In the genomic region with DNA sequence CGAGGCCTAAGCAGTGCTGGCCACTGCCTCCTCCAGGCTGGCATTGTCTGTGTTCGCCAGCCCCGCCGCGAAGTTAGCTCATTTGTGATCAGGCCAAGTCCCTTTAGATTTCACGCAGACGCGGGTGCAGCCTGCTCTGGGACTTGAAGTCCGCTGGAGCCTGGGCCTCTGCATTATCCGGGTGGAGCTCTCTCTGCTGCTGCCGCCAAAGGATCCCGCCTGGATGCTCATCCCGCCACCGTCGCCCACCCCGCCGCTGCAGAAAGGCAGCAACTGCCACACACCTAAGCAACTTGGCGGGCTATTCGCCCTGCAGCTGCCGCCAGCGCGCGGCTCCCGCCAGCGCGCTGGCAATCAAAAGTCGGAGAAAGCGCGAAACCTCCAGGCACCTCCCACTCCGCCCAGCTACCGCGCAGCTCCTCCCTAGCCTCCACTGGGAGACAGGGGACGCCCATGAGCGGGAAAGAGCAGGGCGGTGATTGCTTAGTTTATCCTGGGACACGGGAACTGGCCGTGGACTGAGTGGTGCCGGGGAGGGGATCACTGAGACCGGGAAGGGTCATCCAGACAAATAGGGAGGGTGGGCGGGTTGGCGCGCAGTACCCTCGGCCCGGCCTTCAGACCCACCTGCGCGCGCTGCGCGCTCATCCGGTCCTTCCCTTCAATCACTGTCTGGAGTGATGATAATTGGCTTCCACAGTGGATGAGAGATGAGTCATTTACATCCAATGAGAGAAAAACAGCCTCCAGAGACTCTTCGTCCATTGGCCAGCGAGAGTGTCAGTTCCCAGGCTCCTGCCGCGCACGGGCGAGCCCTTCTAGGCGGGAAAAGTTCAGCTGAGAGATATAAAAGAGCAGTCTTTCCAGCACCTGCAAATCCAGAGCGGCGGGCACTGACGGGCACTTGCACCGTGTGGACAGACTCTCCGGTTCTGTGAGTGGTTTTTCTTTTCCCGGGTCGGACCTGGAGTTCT, we compare ENCODE assay signal across 8 cellular contexts. TPM values are rescaled to one million over a fixed set of nuclear protein-coding genes. Genes with fewer than 3 reads are reported as not detected.
DNase-seq lines count a peak whose midpoint lies in the region; ATAC-seq and TF ChIP-seq lines count a peak whose summit lies in the region.

FAM111B (plus strand) TSS at position 875 of the 974 bp plus-strand sequence. CDS start 2,389 bp downstream, outside the sequence.

- POLR2A ChIA-PET in activated CD4-positive, alpha-beta memory T cell treated with anti-CD3 and anti-CD28 coated beads for 36 hours (lab: Charles Lee): interaction anchor here (0.9 to 2.6 kb wide), 6 partner anchors 29 to 529 kb away, joined by 3 to 22 read pairs (median 8); partner anchors contain the start of gene FAM111A

- H3K27me3 Mint-ChIP-seq in activated CD4-positive, alpha-beta memory T cell treated with anti-CD3 and anti-CD28 coated beads for 36 hours: peaks cover 3% of the 10 kb centered on the region

- intact Hi-C loops in activated CD4-positive, alpha-beta memory T cell treated with anti-CD3 and anti-CD28 coated beads for 36 hours (cut with micrococcal nuclease): loop anchor here (1.0 to 2.0 kb wide), 3 partner anchors 30 to 46 kb away; no protein-coding TSS in a partner anchor
- intact Hi-C loops in lower lobe of right lung (cut with DNase I): no loop called here

- H3K36me3 Mint-ChIP-seq in activated CD4-positive, alpha-beta memory T cell treated with anti-CD3 and anti-CD28 coated beads for 36 hours: peaks cover 17% of the 10 kb centered on the region

- peak; percentile 76 for ATAC-seq in HG03439 (IDR thresholded peaks at IDR 0.05; ENCODE audit: unreplicated experiment)
- peak; percentile 96 to 98 for ATAC-seq in lower lobe of right lung

- CTCF ChIA-PET in activated CD4-positive, alpha-beta memory T cell treated with anti-CD3 and anti-CD28 coated beads for 36 hours (lab: Charles Lee): interaction anchor here (1.1 to 9.3 kb wide), 13 partner anchors 10 to 65 kb away, joined by 3 to 73 read pairs (median 5); partner anchors contain the start of genes DTX4 and FAM111A

- TF ChIP-seq CTCF in lower lobe of right lung (IDR thresholded peaks at IDR 0.05): no peak

- H3K4me3 ChIP-seq in effector memory CD4-positive, alpha-beta T cell (ENCODE audit: insufficient read depth, low read depth, low read length, poor library complexity, severe bottlenecking): peak within 1 kb of the TSS; percentile 60
- H3K4me3 ChIP-seq in lower lobe of right lung: peak within 1 kb of the TSS; percentile 65

- H3K4me1 ChIP-seq in effector memory CD4-positive, alpha-beta T cell (ENCODE audit: control insufficient read depth, insufficient read depth, low read length, poor library complexity, severe bottlenecking): peaks cover 23% of the 10 kb centered on the region
- peaks cover 21% of the 10 kb centered on the region for H3K4me1 ChIP-seq in lower lobe of right lung

- peak within 1 kb of the TSS; percentile 84 for H3K4me3 Mint-ChIP-seq in activated CD4-positive, alpha-beta memory T cell treated with anti-CD3 and anti-CD28 coated beads for 36 hours

- peaks cover 42% of the 10 kb centered on the region for H3K4me1 Mint-ChIP-seq in activated CD4-positive, alpha-beta memory T cell treated with anti-CD3 and anti-CD28 coated beads for 36 hours (ENCODE audit: low read depth)

- H3K27ac Mint-ChIP-seq in activated CD4-positive, alpha-beta memory T cell treated with anti-CD3 and anti-CD28 coated beads for 36 hours: peak within 1 kb of the TSS; percentile 72

- H3K27ac ChIP-seq in effector memory CD4-positive, alpha-beta T cell (ENCODE audit: insufficient read depth, low read length, poor library complexity, severe bottlenecking): no peak within 1 kb of the TSS
- no peak within 1 kb of the TSS for H3K27ac ChIP-seq in lower lobe of right lung

- H3K36me3 ChIP-seq in effector memory CD4-positive, alpha-beta T cell (ENCODE audit: control insufficient read depth, insufficient read depth, low read length): no peaks in the 10 kb centered on the region
- no peaks in the 10 kb centered on the region for H3K36me3 ChIP-seq in lower lobe of right lung

- DNase-seq in C1 segment of cervical spinal cord (lab: John Stamatoyannopoulos, UW): peak in 12 of 14 donors; percentile 8 to 74 (median 58)
- peak; percentile 53 for DNase-seq in GM19240 (ENCODE audit: insufficient read length, low spot score)
- DNase-seq in NCI-H510A (lab: John Stamatoyannopoulos, UW): peak; percentile 93
- DNase-seq in activated CD4-positive, alpha-beta memory T cell treated with anti-CD3 and anti-CD28 coated beads for 36 hours: peak; percentile 86
- peak; percentile 27 to 53 (median 49) for DNase-seq in effector memory CD4-positive, alpha-beta T cell
- DNase-seq in lower lobe of right lung: peak; percentile 87
- DNase-seq in stimulated activated CD4-positive, alpha-beta T cell treated with anti-CD3 and anti-CD28 coated beads, TNF-alpha, amount 100 ng/mL, for 4 hours (ENCODE audit: low read depth in 3 of 3): peak in 2 of 3 experiments; percentile 7 to 15

- no peaks in the 10 kb centered on the region for H3K27me3 ChIP-seq in effector memory CD4-positive, alpha-beta T cell (replicated peaks; ENCODE audit: control insufficient read depth, insufficient read depth, low read length, poor library complexity, severe bottlenecking)
- no peaks in the 10 kb centered on the region for H3K27me3 ChIP-seq in lower lobe of right lung (ENCODE audit: low read depth)

- no peaks in the 10 kb centered on the region for H3K9me3 ChIP-seq in effector memory CD4-positive, alpha-beta T cell (ENCODE audit: control insufficient read depth, low read length)
- H3K9me3 ChIP-seq in lower lobe of right lung: no peaks in the 10 kb centered on the region

- no peaks in the 10 kb centered on the region for H3K9me3 Mint-ChIP-seq in activated CD4-positive, alpha-beta memory T cell treated with anti-CD3 and anti-CD28 coated beads for 36 hours

RNA-seq across cellular contexts. Expression of gene FAM111B, which starts in this region (rescaled TPM):
- 10 to 100 TPM; 28.9 to 31.0 TPM for total RNA-seq in activated CD4-positive, alpha-beta memory T cell treated with anti-CD3 and anti-CD28 coated beads for 36 hours
- 1.1 TPM for total RNA-seq in lower lobe of right lung

Comparison
In these comparisons a context has a peak if more than half of its experiments do, and no peak if none do; other contexts are left out.
1. RNA of gene FAM111B (total RNA-seq): 28.9 to 31.0 TPM in activated CD4-positive, alpha-beta memory T cell treated with anti-CD3 and anti-CD28 coated beads for 36 hours; 1.1 TPM in lower lobe of right lung (single experiment); every median in the first group is over 10 times any median in the second.
2. DNase-seq: peak in every context shown above with its lines; median percentile 93 in NCI-H510A; 87 in lower lobe of right lung; 86 in activated CD4-positive, alpha-beta memory T cell treated with anti-CD3 and anti-CD28 coated beads for 36 hours; 58 in C1 segment of cervical spinal cord; 53 in GM19240; 49 in effector memory CD4-positive, alpha-beta T cell; 11 in stimulated activated CD4-positive, alpha-beta T cell treated with anti-CD3 and anti-CD28 coated beads, TNF-alpha, amount 100 ng/mL, for 4 hours.